Comparison of ENCODE assay signal across 1 cellular context in the genomic region with DNA sequence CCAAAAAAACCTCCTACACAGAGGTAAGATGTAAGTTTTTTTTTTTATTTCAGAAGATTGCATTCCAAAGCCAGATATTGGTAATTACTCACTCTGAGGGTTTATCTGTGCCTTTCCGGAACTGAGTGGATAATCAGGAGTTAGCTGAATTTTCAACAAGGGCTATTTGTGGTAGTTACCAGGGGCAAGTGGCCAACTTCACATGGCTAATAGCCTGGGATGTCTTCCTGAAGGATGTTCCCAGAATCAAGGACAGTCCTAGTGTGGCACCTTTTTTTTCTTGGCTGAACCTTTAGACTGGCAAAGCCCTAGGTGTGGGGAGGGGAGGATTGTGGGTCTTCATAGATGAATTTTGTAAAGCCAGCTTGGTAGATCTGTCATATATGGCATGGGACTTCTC.
TF ChIP-seq lines count a peak whose summit lies in the region.

No MANE protein-coding gene starts in this region.

TF ChIP-seq in WTC11, 78 proteins besides CTCF, POLR2A, EP300 and RAD21 (continued from another document):
- TF ChIP-seq, protein P1, sequence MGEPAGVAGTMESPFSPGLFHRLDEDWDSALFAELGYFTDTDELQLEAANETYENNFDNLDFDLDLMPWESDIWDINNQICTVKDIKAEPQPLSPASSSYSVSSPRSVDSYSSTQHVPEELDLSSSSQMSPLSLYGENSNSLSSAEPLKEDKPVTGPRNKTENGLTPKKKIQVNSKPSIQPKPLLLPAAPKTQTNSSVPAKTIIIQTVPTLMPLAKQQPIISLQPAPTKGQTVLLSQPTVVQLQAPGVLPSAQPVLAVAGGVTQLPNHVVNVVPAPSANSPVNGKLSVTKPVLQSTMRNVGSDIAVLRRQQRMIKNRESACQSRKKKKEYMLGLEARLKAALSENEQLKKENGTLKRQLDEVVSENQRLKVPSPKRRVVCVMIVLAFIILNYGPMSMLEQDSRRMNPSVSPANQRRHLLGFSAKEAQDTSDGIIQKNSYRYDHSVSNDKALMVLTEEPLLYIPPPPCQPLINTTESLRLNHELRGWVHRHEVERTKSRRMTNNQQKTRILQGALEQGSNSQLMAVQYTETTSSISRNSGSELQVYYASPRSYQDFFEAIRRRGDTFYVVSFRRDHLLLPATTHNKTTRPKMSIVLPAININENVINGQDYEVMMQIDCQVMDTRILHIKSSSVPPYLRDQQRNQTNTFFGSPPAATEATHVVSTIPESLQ (CRISPR knock-in tag; IDR thresholded peaks at IDR 0.05), result no peak
- TF ChIP-seq ETV6 (CRISPR knock-in tag; IDR thresholded peaks at IDR 0.05) (no peak), SP1 (CRISPR knock-in tag; conservative IDR thresholded peaks at IDR 0.05) (no peak)
TF ChIP-seq in WTC11: peak in this region for 0.
